In genomic region chr7:107652642-107653041, GRCh38 we compare ENCODE assay signal across 25 cellular contexts. TPM values are rescaled to one million over a fixed set of nuclear protein-coding genes. Genes with fewer than 3 reads are reported as not detected.
"Had no signal": no experiment of that assay in that cellular context is flagged by ENCODE, and none has a peak within 500 bp of the region (broad histone marks: within the 10 kb centered on the region; RNA-seq: fewer than 3 reads in every experiment).

No MANE protein-coding gene starts in this region.

- H3K27me3 ChIP-seq: colonic mucosa, dorsolateral prefrontal cortex, esophagus muscularis mucosa, esophagus squamous epithelium, gastrocnemius medialis, gastroesophageal sphincter, heart left ventricle, heart right ventricle, hepatocyte had no signal

- DNase-seq: colonic mucosa; cortex of kidney; dermis blood vessel endothelial cell; dorsolateral prefrontal cortex; effector CD4-positive, alpha-beta T cell; effector CD8-positive, alpha-beta T cell; effector memory CD4-positive, alpha-beta T cell; effector memory CD8-positive, alpha-beta T cell; endodermal cell; erythroblast; esophagus squamous epithelium; foreskin keratinocyte; foreskin melanocyte; gastrocnemius medialis; glutamatergic neuron; head of caudate nucleus; heart left ventricle; heart right ventricle had no signal

- H3K27ac ChIP-seq: colonic mucosa, coronary artery, dorsolateral prefrontal cortex, epithelial cell of prostate, esophagus muscularis mucosa, esophagus squamous epithelium, foreskin keratinocyte, gastrocnemius medialis, gastroesophageal sphincter, heart left ventricle, heart right ventricle, hepatocyte had no signal

- H3K4me1 ChIP-seq: colonic mucosa, esophagus muscularis mucosa, esophagus squamous epithelium, foreskin keratinocyte, gastrocnemius medialis, gastroesophageal sphincter, heart left ventricle, heart right ventricle had no signal

- H3K4me2 ChIP-seq: hepatocyte had no signal

- H3K36me3 ChIP-seq: colonic mucosa, esophagus muscularis mucosa, esophagus squamous epithelium, gastrocnemius medialis, gastroesophageal sphincter, heart left ventricle, heart right ventricle had no signal

- H3K9me3 ChIP-seq: colonic mucosa, gastrocnemius medialis, gastroesophageal sphincter had no signal

- H3K4me3 ChIP-seq: colonic mucosa, coronary artery, dorsolateral prefrontal cortex, esophagus muscularis mucosa, esophagus squamous epithelium, gastrocnemius medialis, gastroesophageal sphincter, heart left ventricle, heart right ventricle, hepatocyte had no signal

- FAIRE-seq: endothelial cell of umbilical vein had no signal

- H3K79me2 ChIP-seq: hepatocyte had no signal

- ATAC-seq: effector memory CD8-positive, alpha-beta T cell; esophagus mucosa; foreskin keratinocyte; gastrocnemius medialis; gastroesophageal sphincter; heart left ventricle; heart right ventricle had no signal

- H2AFZ ChIP-seq: hepatocyte had no signal

RNA-seq across cellular contexts. Expression of gene SLC26A4, which starts 8.0 kb away (rescaled TPM):
- polyA plus RNA-seq: hepatocyte had no signal
